Comparison of ENCODE assay signal across 25 cellular contexts in genomic region chr4:66636321-66636720, GRCh38.
"Had no signal": no experiment of that assay in that cellular context is flagged by ENCODE, and none has a peak within 500 bp of the region (broad histone marks: within the 10 kb centered on the region; RNA-seq: fewer than 3 reads in every experiment).

No MANE protein-coding gene starts in this region.

- H3K4me2 ChIP-seq: hepatocyte had no signal

- H3K79me2 ChIP-seq: hepatocyte had no signal

- H3K9me3 ChIP-seq: gastrocnemius medialis, mucosa of descending colon, neutrophil, right lobe of liver, testis had no signal

- H3K36me3 ChIP-seq: gastrocnemius medialis, neutrophil, right lobe of liver had no signal

- ATAC-seq: gastrocnemius medialis; left cardiac atrium; left ventricle myocardium superior; mucosa of descending colon; natural killer cell treated with Interleukin-12 subunit alpha and Interleukin-12 subunit beta and Interleukin-15 and Interleukin-18, amount 100 ng/mL, for 72 hours; right lobe of liver; stimulated activated naive CD8-positive, alpha-beta T cell treated with anti-CD3 and anti-CD28 coated beads, Interleukin-15, Interleukin-2, amounts not matched to agents 100 U/mL and 50 U/mL, for 24 hours had no signal

- H3K27me3 Mint-ChIP-seq: activated naive CD8-positive, alpha-beta T cell; natural killer cell treated with Interleukin-12 subunit alpha and Interleukin-12 subunit beta and Interleukin-15 and Interleukin-18, amount 100 ng/mL, for 72 hours had no signal

- H3K4me3 ChIP-seq: coronary artery, dorsolateral prefrontal cortex, gastrocnemius medialis, hepatocyte, mucosa of descending colon, right lobe of liver, testis had no signal

- H3K4me1 ChIP-seq: gastrocnemius medialis, right lobe of liver, testis had no signal

- H3K4me3 Mint-ChIP-seq: activated naive CD8-positive, alpha-beta T cell; natural killer cell treated with Interleukin-12 subunit alpha and Interleukin-12 subunit beta and Interleukin-15 and Interleukin-18, amount 100 ng/mL, for 72 hours; T-helper 1 cell treated with Interleukin-12 subunit alpha and Interleukin-12 subunit beta and Interleukin-4 antibody, amounts not matched to agents 30 μg/mL and 1 μg/mL, for 36 hours had no signal

- H3K27ac Mint-ChIP-seq: activated naive CD8-positive, alpha-beta T cell; natural killer cell treated with Interleukin-12 subunit alpha and Interleukin-12 subunit beta and Interleukin-15 and Interleukin-18, amount 100 ng/mL, for 72 hours; T-helper 1 cell treated with Interleukin-12 subunit alpha and Interleukin-12 subunit beta and Interleukin-4 antibody, amounts not matched to agents 30 μg/mL and 1 μg/mL, for 36 hours had no signal

- H3K27me3 ChIP-seq: dorsolateral prefrontal cortex, gastrocnemius medialis, hepatocyte, neutrophil, right lobe of liver, testis had no signal

- H3K27ac ChIP-seq: coronary artery, dorsolateral prefrontal cortex, gastrocnemius medialis, hepatocyte, neutrophil, right lobe of liver, testis had no signal

- H2AFZ ChIP-seq: hepatocyte had no signal

- H3K36me3 Mint-ChIP-seq: activated naive CD8-positive, alpha-beta T cell; natural killer cell treated with Interleukin-12 subunit alpha and Interleukin-12 subunit beta and Interleukin-15 and Interleukin-18, amount 100 ng/mL, for 72 hours had no signal

- DNase-seq: activated CD4-positive, alpha-beta T cell treated with anti-CD3 and anti-CD28 coated beads for 1 hour; activated CD4-positive, alpha-beta T cell treated with anti-CD3 and anti-CD28 coated beads, Interleukin-2, amount 50 U/mL, for 1 hour; activated CD8-positive, alpha-beta memory T cell treated with anti-CD3 and anti-CD28 coated beads for 24 hours; activated effector memory CD4-positive, alpha-beta T cell treated with Interleukin-2 at 50 U/mL for 16 hours; activated naive CD4-positive, alpha-beta T cell treated with Interleukin-2 at 50 U/mL for 16 hours; dorsolateral prefrontal cortex; effector memory CD4-positive, alpha-beta T cell; erythroblast; gastrocnemius medialis; glutamatergic neuron; left cardiac atrium; left ventricle myocardium superior; mucosa of descending colon; right lobe of liver; stimulated activated CD4-positive, alpha-beta T cell treated with anti-CD3 and anti-CD28 coated beads, Interleukin-4, amount 100 ng/mL, for 1 hour; stimulated activated naive CD8-positive, alpha-beta T cell treated with anti-CD3 and anti-CD28 coated beads, Interleukin-15, Interleukin-2, amounts not matched to agents 100 U/mL and 50 U/mL, for 24 hours; T-helper 9 cell; testis; trophoblast cell had no signal
